ENCODE assay signal across 10 cellular contexts in genomic region chr6:32627831-32628230, GRCh38. TPM values are rescaled to one million over a fixed set of nuclear protein-coding genes. Genes with fewer than 3 reads are reported as not detected.
DNase-seq lines count a peak whose midpoint lies in the region; ATAC-seq and TF ChIP-seq lines count a peak whose summit lies in the region.
"Had no signal": no experiment of that assay in that cellular context is flagged by ENCODE, and none has a peak within 500 bp of the region (broad histone marks: within the 10 kb centered on the region; RNA-seq: fewer than 3 reads in every experiment).

No MANE protein-coding gene starts in this region.

- no peak overlapping the region for H3K4me3 ChIP-seq in BE2C (ENCODE audit: low read depth, low read length)
- H3K4me3 ChIP-seq: body of pancreas had no signal

- no peaks in the 10 kb centered on the region for H3K9me3 ChIP-seq in BE2C
- H3K9me3 ChIP-seq: body of pancreas had no signal

- H3K27me3 ChIP-seq in BE2C: no peaks in the 10 kb centered on the region
- H3K27me3 ChIP-seq: body of pancreas had no signal

- DNase-seq in Daoy (ENCODE audit: low read depth) (peak; percentile 34), lung microvascular endothelial cell (ENCODE audit: low read depth in 2 of 2) (peak; percentile 52 to 53), COLO829 (ENCODE audit: low spot score) (no peak), BE2C (no peak)
- DNase-seq in activated CD4-positive, alpha-beta T cell treated with anti-CD3 and anti-CD28 coated beads, Interleukin-2, amount 50 U/mL, for 1 hour: peak; percentile 38

- peak; percentile 38 for ATAC-seq in HG02623 (IDR thresholded peaks at IDR 0.05; ENCODE audit: unreplicated experiment)
- no peak for ATAC-seq in HG02571 (IDR thresholded peaks at IDR 0.05; ENCODE audit: unreplicated experiment)
- ATAC-seq in GM18858 (IDR thresholded peaks at IDR 0.05; ENCODE audit: unreplicated experiment): no peak
- ATAC-seq: body of pancreas; naive thymus-derived CD8-positive, alpha-beta T cell had no signal

- H3K36me3 ChIP-seq in BE2C: no peaks in the 10 kb centered on the region

- no peak for TF ChIP-seq CTCF in BE2C (IDR thresholded peaks at IDR 0.05; ENCODE audit: low read depth, low read length)

- no peaks in the 10 kb centered on the region for H3K4me1 ChIP-seq in BE2C
- H3K4me1 ChIP-seq: body of pancreas had no signal

RNA-seq across cellular contexts. Expression of gene HLA-DQA1, which starts 9.4 kb away (rescaled TPM):
- 0.27 and 0.40 TPM in 2 replicates for total RNA-seq in Daoy (2014; rRNA removed; shearing (Covaris generic))
- not detected in 2 replicates for total RNA-seq in lung microvascular endothelial cell
- 0.88 TPM for polyA plus RNA-seq in BE2C (2012; ENCODE audit: insufficient read depth, insufficient read length, low read depth)

RNA-seq across cellular contexts. Expression of gene HLA-DRB1, which starts 38.2 kb away (rescaled TPM):
- total RNA-seq in Daoy (2014; rRNA removed; shearing (Covaris generic)): 0.34 and 0.63 TPM in 2 replicates
- 0.40 and 1.5 TPM in 2 replicates for total RNA-seq in lung microvascular endothelial cell
- polyA plus RNA-seq in BE2C (2012; ENCODE audit: insufficient read depth, insufficient read length, low read depth): not detected

RNA-seq across cellular contexts. Expression of gene HLA-DQB1, which starts 38.6 kb away (rescaled TPM):
- 0.23 and 0.51 TPM in 2 replicates for total RNA-seq in Daoy (2014; rRNA removed; shearing (Covaris generic))
- 0.20 TPM in 1 of 2 replicates, not detected in the other for total RNA-seq in lung microvascular endothelial cell
- polyA plus RNA-seq in BE2C (2012; ENCODE audit: insufficient read depth, insufficient read length, low read depth): not detected

Comparison
In these comparisons a context has a peak if more than half of its experiments do, and no peak if none do; other contexts are left out.
1. DNase-seq: peak in Daoy (single experiment), activated CD4-positive, alpha-beta T cell treated with anti-CD3 and anti-CD28 coated beads, Interleukin-2, amount 50 U/mL, for 1 hour (single experiment) and lung microvascular endothelial cell (2 of 2); none in COLO829 (single experiment) and BE2C (single experiment).